Comparison of ENCODE assay signal across 8 cellular contexts in genomic region chr16:68267612-68268405, GRCh38. TPM values are rescaled to one million over a fixed set of nuclear protein-coding genes. Genes with fewer than 3 reads are reported as not detected.
DNase-seq lines count a peak whose midpoint lies in the region; ATAC-seq and TF ChIP-seq lines count a peak whose summit lies in the region.
"Had no signal": no experiment of that assay in that cellular context is flagged by ENCODE, and none has a peak within 500 bp of the region (broad histone marks: within the 10 kb centered on the region; RNA-seq: fewer than 3 reads in every experiment).

No MANE protein-coding gene starts in this region.

- H2AFZ ChIP-seq in neural progenitor cell (replicated peaks): no peak overlapping the region

- peaks cover 32% of the 10 kb centered on the region for H3K79me2 ChIP-seq in neural progenitor cell (ENCODE audit: low read depth)

- TF ChIP-seq CTCF in WERI-Rb-1 (IDR thresholded peaks at IDR 0.05; ENCODE audit: low read depth, low read length) (no peak), neural progenitor cell (IDR thresholded peaks at IDR 0.05) (no peak)

- peaks cover 20% of the 10 kb centered on the region for H3F3A ChIP-seq in neural progenitor cell (ENCODE audit: low read depth)

- H3K4me3 ChIP-seq in WERI-Rb-1 (ENCODE audit: low read depth, low read length): no peak overlapping the region
- H3K4me3 ChIP-seq in neural progenitor cell: peak overlapping the region; percentile 13

- H3K27ac ChIP-seq in WERI-Rb-1: peak overlapping the region; percentile 36
- H3K27ac ChIP-seq in neural progenitor cell: no peak overlapping the region

- H3K27me3 ChIP-seq in WERI-Rb-1 (ENCODE audit: insufficient read depth, low read depth, severe bottlenecking) (no peaks in the 10 kb centered on the region), neural progenitor cell (peaks cover 24% of the 10 kb centered on the region)

- H3K9me3 Mint-ChIP-seq in neural progenitor cell: no peaks in the 10 kb centered on the region

- peaks cover 9% of the 10 kb centered on the region for H3K27me3 Mint-ChIP-seq in neural progenitor cell (ENCODE audit: insufficient read depth, low read depth)

- ATAC-seq in left lobe of liver: no peak
- no peak for ATAC-seq in GM19023 (IDR thresholded peaks at IDR 0.05; ENCODE audit: unreplicated experiment)

- no peaks in the 10 kb centered on the region for H3K36me3 Mint-ChIP-seq in neural progenitor cell

- H3K4me1 Mint-ChIP-seq in neural progenitor cell: peaks cover 30% of the 10 kb centered on the region

- peaks cover 3% of the 10 kb centered on the region for H4K20me1 ChIP-seq in neural progenitor cell (ENCODE audit: low read depth)

- no peaks in the 10 kb centered on the region; the same call in 1 of the 2 replicates for H3K36me3 ChIP-seq in WERI-Rb-1
- H3K36me3 ChIP-seq in neural progenitor cell: no peaks in the 10 kb centered on the region

- no peaks in the 10 kb centered on the region for H3K9me3 ChIP-seq in WERI-Rb-1 (ENCODE audit: severe bottlenecking)
- no peaks in the 10 kb centered on the region for H3K9me3 ChIP-seq in neural progenitor cell (ENCODE audit: low read depth)

- DNase-seq in NCI-H345 (lab: John Stamatoyannopoulos, UW) (peak; percentile 39), NCI-H345 treated with DMSO at 0.1 percent for 48 hours (lab: John Stamatoyannopoulos, UW; ENCODE audit: unreplicated experiment) (no peak), WERI-Rb-1 (peak; percentile 62), neural progenitor cell (ENCODE audit: low spot score) (peak; percentile 54), left lobe of liver (ENCODE audit: low spot score) (no peak)
- DNase-seq: NCI-H1436 treated with DMSO at 0.1 percent for 48 hours; stimulated activated CD4-positive, alpha-beta T cell treated with anti-CD3 and anti-CD28 coated beads, Interleukin-1b, Interleukin-23, amount 100 ng/mL, for 48 hours had no signal

- H3K4me2 ChIP-seq in neural progenitor cell: peak overlapping the region; percentile 45

- peaks cover 13% of the 10 kb centered on the region for H3K4me1 ChIP-seq in neural progenitor cell

- no peak overlapping the region for H3K9ac ChIP-seq in neural progenitor cell

- peak overlapping the region; percentile 5 for H3K27ac Mint-ChIP-seq in neural progenitor cell

- H3K4me3 Mint-ChIP-seq in neural progenitor cell: peak overlapping the region; percentile 19

RNA-seq across cellular contexts. Expression of gene SLC7A6, which starts 3.5 kb away (rescaled TPM):
- total RNA-seq in neural progenitor cell (ENCODE audit: low replicate concordance) (5.6 and 13.7 TPM in 2 replicates), left lobe of liver (1.6 TPM)

RNA-seq across cellular contexts. Expression of gene PLA2G15, which starts 22.6 kb away (rescaled TPM):
- 3.8 and 11.7 TPM in 2 replicates for total RNA-seq in neural progenitor cell (ENCODE audit: low replicate concordance)
- total RNA-seq in left lobe of liver: 12.5 TPM

RNA-seq across cellular contexts. Expression of gene ESRP2, which starts 31.9 kb away (rescaled TPM):
- total RNA-seq in neural progenitor cell (ENCODE audit: low replicate concordance) (1.5 and 5.4 TPM in 2 replicates), left lobe of liver (78.9 TPM)

RNA-seq across cellular contexts. Expression of gene SLC7A6OS, which starts 42.9 kb away (rescaled TPM):
- total RNA-seq in neural progenitor cell (ENCODE audit: low replicate concordance): 18.7 and 18.8 TPM in 2 replicates
- total RNA-seq in left lobe of liver: 5.8 TPM

RNA-seq across cellular contexts. Expression of gene PRMT7, which starts 43.0 kb away (rescaled TPM):
- total RNA-seq in neural progenitor cell (ENCODE audit: low replicate concordance) (70.2 and 79.7 TPM in 2 replicates), left lobe of liver (27.7 TPM)

Comparison
In these comparisons a context has a peak if more than half of its experiments do, and no peak if none do; other contexts are left out.
1. DNase-seq: peak in NCI-H345 (single experiment), WERI-Rb-1 (single experiment) and neural progenitor cell (single experiment); none in NCI-H345 treated with DMSO at 0.1 percent for 48 hours (single experiment) and left lobe of liver (single experiment).
2. RNA of gene ESRP2, which starts 31.9 kb away (total RNA-seq): 78.9 TPM in left lobe of liver (single experiment); 1.5 to 5.4 TPM in neural progenitor cell; every median in the first group is over 10 times any median in the second.